ENCODE assay signal across 1 cellular context in the genomic region with DNA sequence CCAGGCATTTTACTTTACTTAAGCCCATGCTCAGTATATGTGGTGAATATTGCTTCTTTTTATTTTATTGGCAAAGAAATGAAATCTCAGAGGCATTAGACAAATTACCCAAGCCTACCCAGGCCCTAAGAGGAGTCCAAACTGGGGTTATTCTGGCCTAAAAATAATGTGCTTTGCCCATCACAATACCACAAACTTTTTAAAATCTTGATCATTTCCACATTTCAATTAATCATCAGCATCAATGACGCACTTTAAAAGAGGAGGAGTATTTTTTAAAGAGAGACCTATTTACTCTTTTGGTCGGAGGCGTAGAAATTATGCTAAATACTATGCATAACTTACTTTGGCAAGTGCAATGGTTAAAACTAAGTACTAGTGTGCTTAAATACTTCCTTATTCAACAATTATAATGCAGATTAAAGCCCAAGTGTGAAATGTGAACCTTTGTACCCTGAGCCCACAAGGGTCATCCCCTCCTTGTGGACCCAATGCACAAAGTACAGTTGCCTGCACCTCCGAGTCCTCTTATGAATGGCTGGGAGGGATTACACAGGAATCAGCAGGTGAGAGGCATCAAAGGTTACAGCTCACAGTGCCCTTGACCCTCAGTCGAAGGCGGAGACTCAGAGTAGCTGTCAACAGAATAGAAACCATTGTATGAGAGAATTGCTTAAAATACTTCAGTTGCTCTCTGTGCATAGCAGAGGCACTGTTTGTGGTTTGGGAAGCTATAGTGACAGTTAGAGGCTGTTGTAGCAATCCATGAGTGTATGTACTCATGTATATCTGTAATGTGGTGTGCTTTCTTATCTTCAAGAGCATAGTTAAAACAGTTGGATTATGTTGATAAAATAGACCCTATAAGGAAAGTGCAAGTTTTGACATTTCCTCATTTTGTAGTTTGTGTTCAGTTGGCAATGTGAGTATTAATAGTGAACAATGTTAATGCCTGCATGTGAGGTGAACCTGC.
A peak's percentile ranks its signal among the peaks of the same experiment; 100 is the strongest.
TF ChIP-seq lines count a peak whose summit lies in the region.

No MANE protein-coding gene starts in this region.

TF ChIP-seq in HepG2, 621 proteins besides CTCF, POLR2A, EP300 and RAD21 (continued from another document and continues in another):
- TF ChIP-seq, protein P1, sequence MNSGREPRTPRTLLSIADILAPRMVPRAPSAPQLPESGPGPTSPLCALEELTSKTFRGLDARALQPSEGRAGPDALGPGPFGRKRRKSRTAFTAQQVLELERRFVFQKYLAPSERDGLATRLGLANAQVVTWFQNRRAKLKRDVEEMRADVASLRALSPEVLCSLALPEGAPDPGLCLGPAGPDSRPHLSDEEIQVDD (CRISPR knock-in tag; IDR thresholded peaks at IDR 0.05; ENCODE audit: borderline replicate concordance) = no peak
- 0 out of 2 replicates have a peak, but pooled peaks have one; percentile 46 for TF ChIP-seq ZSCAN9 (CRISPR knock-in tag; IDR thresholded peaks at IDR 0.05; ENCODE audit: borderline replicate concordance)
- peak; percentile 33; the same call in 1 of the 2 replicates for TF ChIP-seq SP4 (CRISPR knock-in tag; IDR thresholded peaks at IDR 0.05)
- TF ChIP-seq HDAC2 (CRISPR knock-in tag; IDR thresholded peaks at IDR 0.05) = peak; percentile 93
- TF ChIP-seq TSC22D2 (CRISPR knock-in tag; IDR thresholded peaks at IDR 0.05; ENCODE audit: borderline replicate concordance) = peak; percentile 75; the same call in 1 of the 2 replicates
- TF ChIP-seq ZNF282 (IDR thresholded peaks at IDR 0.05; ENCODE audit: partially characterized antibody) = no peak
- no peak for TF ChIP-seq ZNF652 (CRISPR knock-in tag; IDR thresholded peaks at IDR 0.05; ENCODE audit: borderline replicate concordance, low read depth)
- TF ChIP-seq POGZ (CRISPR knock-in tag; IDR thresholded peaks at IDR 0.05) = peak; percentile 98
- peak; percentile 73 for TF ChIP-seq SMAD3 (CRISPR knock-in tag; IDR thresholded peaks at IDR 0.05)
- no peak for TF ChIP-seq ZBTB7A (CRISPR knock-in tag; IDR thresholded peaks at IDR 0.05)
- TF ChIP-seq ELF1 (CRISPR knock-in tag; IDR thresholded peaks at IDR 0.05) = peak; percentile 58; the same call in 1 of the 2 replicates
- TF ChIP-seq, protein P2, sequence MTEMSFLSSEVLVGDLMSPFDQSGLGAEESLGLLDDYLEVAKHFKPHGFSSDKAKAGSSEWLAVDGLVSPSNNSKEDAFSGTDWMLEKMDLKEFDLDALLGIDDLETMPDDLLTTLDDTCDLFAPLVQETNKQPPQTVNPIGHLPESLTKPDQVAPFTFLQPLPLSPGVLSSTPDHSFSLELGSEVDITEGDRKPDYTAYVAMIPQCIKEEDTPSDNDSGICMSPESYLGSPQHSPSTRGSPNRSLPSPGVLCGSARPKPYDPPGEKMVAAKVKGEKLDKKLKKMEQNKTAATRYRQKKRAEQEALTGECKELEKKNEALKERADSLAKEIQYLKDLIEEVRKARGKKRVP (CRISPR knock-in tag; IDR thresholded peaks at IDR 0.05) = peak in 1 of 2 experiments; percentile 39; a peak in 2 of 4 replicates
- peak; percentile 68; the same call in 1 of the 2 replicates for TF ChIP-seq JUN (CRISPR knock-in tag; IDR thresholded peaks at IDR 0.05)
- TF ChIP-seq, protein P3, sequence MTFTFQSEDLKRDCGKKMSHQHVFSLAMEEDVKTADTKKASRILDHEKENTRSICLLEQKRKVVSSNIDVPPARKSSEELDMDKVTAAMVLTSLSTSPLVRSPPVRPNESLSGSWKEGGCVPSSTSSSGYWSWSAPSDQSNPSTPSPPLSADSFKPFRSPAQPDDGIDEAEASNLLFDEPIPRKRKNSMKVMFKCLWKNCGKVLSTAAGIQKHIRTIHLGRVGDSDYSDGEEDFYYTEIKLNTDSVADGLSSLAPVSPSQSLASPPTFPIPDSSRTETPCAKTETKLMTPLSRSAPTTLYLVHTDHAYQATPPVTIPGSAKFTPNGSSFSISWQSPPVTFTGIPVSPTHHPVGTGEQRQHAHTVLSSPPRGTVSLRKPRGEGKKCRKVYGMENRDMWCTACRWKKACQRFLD (CRISPR knock-in tag; IDR thresholded peaks at IDR 0.05; ENCODE audit: borderline replicate concordance) = 0 out of 2 replicates have a peak, but pooled peaks have one; percentile 42
- TF ChIP-seq KLF11 (CRISPR knock-in tag; IDR thresholded peaks at IDR 0.05) = no peak
- peak; percentile 100 for TF ChIP-seq HNF4A (CRISPR knock-in tag; IDR thresholded peaks at IDR 0.05)
- TF ChIP-seq SALL2 (CRISPR knock-in tag; IDR thresholded peaks at IDR 0.05) = peak; percentile 75; the same call in 1 of the 2 replicates
- TF ChIP-seq, protein P4, sequence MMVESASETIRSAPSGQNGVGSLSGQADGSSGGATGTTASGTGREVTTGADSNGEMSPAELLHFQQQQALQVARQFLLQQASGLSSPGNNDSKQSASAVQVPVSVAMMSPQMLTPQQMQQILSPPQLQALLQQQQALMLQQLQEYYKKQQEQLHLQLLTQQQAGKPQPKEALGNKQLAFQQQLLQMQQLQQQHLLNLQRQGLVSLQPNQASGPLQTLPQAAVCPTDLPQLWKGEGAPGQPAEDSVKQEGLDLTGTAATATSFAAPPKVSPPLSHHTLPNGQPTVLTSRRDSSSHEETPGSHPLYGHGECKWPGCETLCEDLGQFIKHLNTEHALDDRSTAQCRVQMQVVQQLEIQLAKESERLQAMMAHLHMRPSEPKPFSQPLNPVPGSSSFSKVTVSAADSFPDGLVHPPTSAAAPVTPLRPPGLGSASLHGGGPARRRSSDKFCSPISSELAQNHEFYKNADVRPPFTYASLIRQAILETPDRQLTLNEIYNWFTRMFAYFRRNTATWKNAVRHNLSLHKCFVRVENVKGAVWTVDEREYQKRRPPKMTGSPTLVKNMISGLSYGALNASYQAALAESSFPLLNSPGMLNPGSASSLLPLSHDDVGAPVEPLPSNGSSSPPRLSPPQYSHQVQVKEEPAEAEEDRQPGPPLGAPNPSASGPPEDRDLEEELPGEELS (CRISPR knock-in tag; IDR thresholded peaks at IDR 0.05) = peak; percentile 93
- peak; percentile 99 for TF ChIP-seq NR2F2 (IDR thresholded peaks at IDR 0.05; ENCODE audit: borderline replicate concordance, low read depth)
- peak; percentile 58; the same call in 1 of the 2 replicates for TF ChIP-seq MEF2D (CRISPR knock-in tag; IDR thresholded peaks at IDR 0.05)
- TF ChIP-seq, protein P5, sequence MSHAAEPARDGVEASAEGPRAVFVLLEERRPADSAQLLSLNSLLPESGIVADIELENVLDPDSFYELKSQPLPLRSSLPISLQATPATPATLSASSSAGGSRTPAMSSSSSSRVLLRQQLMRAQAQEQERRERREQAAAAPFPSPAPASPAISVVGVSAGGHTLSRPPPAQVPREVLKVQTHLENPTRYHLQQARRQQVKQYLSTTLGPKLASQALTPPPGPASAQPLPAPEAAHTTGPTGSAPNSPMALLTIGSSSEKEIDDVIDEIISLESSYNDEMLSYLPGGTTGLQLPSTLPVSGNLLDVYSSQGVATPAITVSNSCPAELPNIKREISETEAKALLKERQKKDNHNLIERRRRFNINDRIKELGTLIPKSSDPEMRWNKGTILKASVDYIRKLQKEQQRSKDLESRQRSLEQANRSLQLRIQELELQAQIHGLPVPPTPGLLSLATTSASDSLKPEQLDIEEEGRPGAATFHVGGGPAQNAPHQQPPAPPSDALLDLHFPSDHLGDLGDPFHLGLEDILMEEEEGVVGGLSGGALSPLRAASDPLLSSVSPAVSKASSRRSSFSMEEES (CRISPR knock-in tag; IDR thresholded peaks at IDR 0.05) = peak; percentile 90
- peak; percentile 82 for TF ChIP-seq KDM6A (CRISPR knock-in tag; IDR thresholded peaks at IDR 0.05; ENCODE audit: low read depth)
- TF ChIP-seq MAFF (IDR thresholded peaks at IDR 0.05; ENCODE audit: low read depth, low read length) = 0 out of 2 replicates have a peak, but pooled peaks have one; percentile 29
- TF ChIP-seq TAF1 (CRISPR knock-in tag; IDR thresholded peaks at IDR 0.05) = no peak
- TF ChIP-seq, protein P6, sequence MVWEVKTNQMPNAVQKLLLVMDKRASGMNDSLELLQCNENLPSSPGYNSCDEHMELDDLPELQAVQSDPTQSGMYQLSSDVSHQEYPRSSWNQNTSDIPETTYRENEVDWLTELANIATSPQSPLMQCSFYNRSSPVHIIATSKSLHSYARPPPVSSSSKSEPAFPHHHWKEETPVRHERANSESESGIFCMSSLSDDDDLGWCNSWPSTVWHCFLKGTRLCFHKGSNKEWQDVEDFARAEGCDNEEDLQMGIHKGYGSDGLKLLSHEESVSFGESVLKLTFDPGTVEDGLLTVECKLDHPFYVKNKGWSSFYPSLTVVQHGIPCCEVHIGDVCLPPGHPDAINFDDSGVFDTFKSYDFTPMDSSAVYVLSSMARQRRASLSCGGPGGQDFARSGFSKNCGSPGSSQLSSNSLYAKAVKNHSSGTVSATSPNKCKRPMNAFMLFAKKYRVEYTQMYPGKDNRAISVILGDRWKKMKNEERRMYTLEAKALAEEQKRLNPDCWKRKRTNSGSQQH (CRISPR knock-in tag; IDR thresholded peaks at IDR 0.05; ENCODE audit: low read depth) = peak; percentile 54; the same call in 1 of the 2 replicates
- peak; percentile 72; the same call in 1 of the 2 replicates for TF ChIP-seq NFKBIZ (CRISPR knock-in tag; IDR thresholded peaks at IDR 0.05)
- peak; percentile 72; the same call in 1 of the 2 replicates for TF ChIP-seq ZNF709 (CRISPR knock-in tag; IDR thresholded peaks at IDR 0.05)
- peak; percentile 77 for TF ChIP-seq MEIS2 (CRISPR knock-in tag; IDR thresholded peaks at IDR 0.05)
- 0 out of 2 replicates have a peak, but pooled peaks have one; percentile 52 for TF ChIP-seq SSRP1 (CRISPR knock-in tag; IDR thresholded peaks at IDR 0.05)
- TF ChIP-seq, protein P7, sequence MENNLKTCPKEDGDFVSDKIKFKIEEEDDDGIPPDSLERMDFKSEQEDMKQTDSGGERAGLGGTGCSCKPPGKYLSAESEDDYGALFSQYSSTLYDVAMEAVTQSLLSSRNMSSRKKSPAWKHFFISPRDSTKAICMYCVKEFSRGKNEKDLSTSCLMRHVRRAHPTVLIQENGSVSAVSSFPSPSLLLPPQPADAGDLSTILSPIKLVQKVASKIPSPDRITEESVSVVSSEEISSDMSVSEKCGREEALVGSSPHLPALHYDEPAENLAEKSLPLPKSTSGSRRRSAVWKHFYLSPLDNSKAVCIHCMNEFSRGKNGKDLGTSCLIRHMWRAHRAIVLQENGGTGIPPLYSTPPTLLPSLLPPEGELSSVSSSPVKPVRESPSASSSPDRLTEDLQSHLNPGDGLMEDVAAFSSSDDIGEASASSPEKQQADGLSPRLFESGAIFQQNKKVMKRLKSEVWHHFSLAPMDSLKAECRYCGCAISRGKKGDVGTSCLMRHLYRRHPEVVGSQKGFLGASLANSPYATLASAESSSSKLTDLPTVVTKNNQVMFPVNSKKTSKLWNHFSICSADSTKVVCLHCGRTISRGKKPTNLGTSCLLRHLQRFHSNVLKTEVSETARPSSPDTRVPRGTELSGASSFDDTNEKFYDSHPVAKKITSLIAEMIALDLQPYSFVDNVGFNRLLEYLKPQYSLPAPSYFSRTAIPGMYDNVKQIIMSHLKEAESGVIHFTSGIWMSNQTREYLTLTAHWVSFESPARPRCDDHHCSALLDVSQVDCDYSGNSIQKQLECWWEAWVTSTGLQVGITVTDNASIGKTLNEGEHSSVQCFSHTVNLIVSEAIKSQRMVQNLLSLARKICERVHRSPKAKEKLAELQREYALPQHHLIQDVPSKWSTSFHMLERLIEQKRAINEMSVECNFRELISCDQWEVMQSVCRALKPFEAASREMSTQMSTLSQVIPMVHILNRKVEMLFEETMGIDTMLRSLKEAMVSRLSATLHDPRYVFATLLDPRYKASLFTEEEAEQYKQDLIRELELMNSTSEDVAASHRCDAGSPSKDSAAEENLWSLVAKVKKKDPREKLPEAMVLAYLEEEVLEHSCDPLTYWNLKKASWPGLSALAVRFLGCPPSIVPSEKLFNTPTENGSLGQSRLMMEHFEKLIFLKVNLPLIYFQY (CRISPR knock-in tag; IDR thresholded peaks at IDR 0.05; ENCODE audit: borderline replicate concordance) = 0 out of 2 replicates have a peak, but pooled peaks have one; percentile 41
- TF ChIP-seq EHMT2 (IDR thresholded peaks at IDR 0.05; ENCODE audit: borderline replicate concordance, low read depth, low read length) = 0 out of 2 replicates have a peak, but pooled peaks have one; percentile 37
- peak; percentile 56 for TF ChIP-seq ASH2L (IDR thresholded peaks at IDR 0.05; ENCODE audit: insufficient read length, low read depth, low read length)
- TF ChIP-seq ZNF562 (CRISPR knock-in tag; IDR thresholded peaks at IDR 0.05; ENCODE audit: borderline replicate concordance) = no peak
- TF ChIP-seq XBP1 (CRISPR knock-in tag; IDR thresholded peaks at IDR 0.05) = no peak
- TF ChIP-seq, protein P8, sequence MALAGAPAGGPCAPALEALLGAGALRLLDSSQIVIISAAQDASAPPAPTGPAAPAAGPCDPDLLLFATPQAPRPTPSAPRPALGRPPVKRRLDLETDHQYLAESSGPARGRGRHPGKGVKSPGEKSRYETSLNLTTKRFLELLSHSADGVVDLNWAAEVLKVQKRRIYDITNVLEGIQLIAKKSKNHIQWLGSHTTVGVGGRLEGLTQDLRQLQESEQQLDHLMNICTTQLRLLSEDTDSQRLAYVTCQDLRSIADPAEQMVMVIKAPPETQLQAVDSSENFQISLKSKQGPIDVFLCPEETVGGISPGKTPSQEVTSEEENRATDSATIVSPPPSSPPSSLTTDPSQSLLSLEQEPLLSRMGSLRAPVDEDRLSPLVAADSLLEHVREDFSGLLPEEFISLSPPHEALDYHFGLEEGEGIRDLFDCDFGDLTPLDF (CRISPR knock-in tag; IDR thresholded peaks at IDR 0.05) = 0 out of 2 replicates have a peak, but pooled peaks have one; percentile 14
- no peak for TF ChIP-seq ZNF343 (CRISPR knock-in tag; IDR thresholded peaks at IDR 0.05)
- TF ChIP-seq SOX13 (IDR thresholded peaks at IDR 0.05) = peak; percentile 82
- peak in 1 of 2 experiments; percentile 97; a peak in 2 of 4 replicates for TF ChIP-seq SOX13 (CRISPR knock-in tag; conservative IDR thresholded peaks at IDR 0.05 in 1 of 2, IDR thresholded peaks at IDR 0.05 in 1 of 2)
- no peak for TF ChIP-seq ZFP62 (CRISPR knock-in tag; IDR thresholded peaks at IDR 0.05)
- peak; percentile 95 for TF ChIP-seq ZNF431 (CRISPR knock-in tag; IDR thresholded peaks at IDR 0.05; ENCODE audit: borderline replicate concordance, low read depth)
- peak; percentile 54; the same call in 1 of the 2 replicates for TF ChIP-seq ZNF263 (CRISPR knock-in tag; IDR thresholded peaks at IDR 0.05)
- no peak for TF ChIP-seq ZC3H4 (CRISPR knock-in tag; IDR thresholded peaks at IDR 0.05; ENCODE audit: borderline replicate concordance)
- TF ChIP-seq TOE1 (CRISPR knock-in tag; IDR thresholded peaks at IDR 0.05) = no peak
- TF ChIP-seq SOX5 (CRISPR knock-in tag; IDR thresholded peaks at IDR 0.05; ENCODE audit: borderline replicate concordance) = peak; percentile 97
- TF ChIP-seq, protein P9, sequence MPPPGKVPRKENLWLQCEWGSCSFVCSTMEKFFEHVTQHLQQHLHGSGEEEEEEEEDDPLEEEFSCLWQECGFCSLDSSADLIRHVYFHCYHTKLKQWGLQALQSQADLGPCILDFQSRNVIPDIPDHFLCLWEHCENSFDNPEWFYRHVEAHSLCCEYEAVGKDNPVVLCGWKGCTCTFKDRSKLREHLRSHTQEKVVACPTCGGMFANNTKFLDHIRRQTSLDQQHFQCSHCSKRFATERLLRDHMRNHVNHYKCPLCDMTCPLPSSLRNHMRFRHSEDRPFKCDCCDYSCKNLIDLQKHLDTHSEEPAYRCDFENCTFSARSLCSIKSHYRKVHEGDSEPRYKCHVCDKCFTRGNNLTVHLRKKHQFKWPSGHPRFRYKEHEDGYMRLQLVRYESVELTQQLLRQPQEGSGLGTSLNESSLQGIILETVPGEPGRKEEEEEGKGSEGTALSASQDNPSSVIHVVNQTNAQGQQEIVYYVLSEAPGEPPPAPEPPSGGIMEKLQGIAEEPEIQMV (CRISPR knock-in tag; IDR thresholded peaks at IDR 0.05; ENCODE audit: low read depth) = no peak
- peak; percentile 81 for TF ChIP-seq MIER2 (CRISPR knock-in tag; IDR thresholded peaks at IDR 0.05)
- TF ChIP-seq SIN3B (IDR thresholded peaks at IDR 0.05; ENCODE audit: low read length) = no peak
